27 cellular contexts compared by ENCODE assay signal in genomic region chr1:150372580-150372979, GRCh38. TPM values are rescaled to one million over a fixed set of nuclear protein-coding genes. Genes with fewer than 3 reads are reported as not detected.
A peak's percentile ranks its signal among the peaks of the same experiment; 100 is the strongest.
DNase-seq lines count a peak whose midpoint lies in the region; ATAC-seq and TF ChIP-seq lines count a peak whose summit lies in the region.
"Had no signal": no experiment of that assay in that cellular context is flagged by ENCODE, and none has a peak within 500 bp of the region (broad histone marks: within the 10 kb centered on the region; RNA-seq: fewer than 3 reads in every experiment).

No MANE protein-coding gene starts in this region.

- TF ChIP-seq CTCF in natural killer cell (IDR thresholded peaks at IDR 0.05) = no peak

- peaks cover 33 to 42% of the 10 kb centered on the region in 2 donors for H3K4me1 Mint-ChIP-seq in natural killer cell treated with Interleukin-12 subunit alpha and Interleukin-12 subunit beta and Interleukin-15 and Interleukin-18, amount 100 ng/mL, for 72 hours (ENCODE audit: low read depth in 2 of 2)
- H3K4me1 Mint-ChIP-seq in natural killer cell = peaks cover 50% of the 10 kb centered on the region in 2 donors
- H3K4me1 Mint-ChIP-seq in immature natural killer cell = peaks cover 55 to 72% of the 10 kb centered on the region in 2 donors

- intact Hi-C loops in natural killer cell (cut with micrococcal nuclease) = no loop called here

- no peaks in the 10 kb centered on the region for H3K9me3 Mint-ChIP-seq in natural killer cell treated with Interleukin-12 subunit alpha and Interleukin-12 subunit beta and Interleukin-15 and Interleukin-18, amount 100 ng/mL, for 72 hours
- H3K9me3 Mint-ChIP-seq in natural killer cell = no peaks in the 10 kb centered on the region
- H3K9me3 Mint-ChIP-seq in immature natural killer cell = no peaks in the 10 kb centered on the region
- H3K9me3 Mint-ChIP-seq: mesothelial cell of epicardium, naive B cell, type B pancreatic cell had no signal

- no peaks in the 10 kb centered on the region for H3K36me3 Mint-ChIP-seq in natural killer cell treated with Interleukin-12 subunit alpha and Interleukin-12 subunit beta and Interleukin-15 and Interleukin-18, amount 100 ng/mL, for 72 hours
- H3K36me3 Mint-ChIP-seq in natural killer cell (no peaks in the 10 kb centered on the region), immature natural killer cell (peaks cover 0 to 3% (median 0%) of the 10 kb centered on the region in 3 donors)
- H3K36me3 Mint-ChIP-seq: mesothelial cell of epicardium, type B pancreatic cell had no signal

- H3K27me3 Mint-ChIP-seq in natural killer cell treated with Interleukin-12 subunit alpha and Interleukin-12 subunit beta and Interleukin-15 and Interleukin-18, amount 100 ng/mL, for 72 hours = no peaks in the 10 kb centered on the region
- H3K27me3 Mint-ChIP-seq in natural killer cell (ENCODE audit: low read depth in 2 of 2) (no peaks in the 10 kb centered on the region), immature natural killer cell (ENCODE audit: low read depth in 3 of 3) (peaks cover 0 to 2% (median 0%) of the 10 kb centered on the region in 3 donors)
- H3K27me3 Mint-ChIP-seq: brain, naive B cell, type B pancreatic cell had no signal

- no peak for ATAC-seq in natural killer cell treated with Interleukin-12 subunit alpha and Interleukin-12 subunit beta and Interleukin-15 and Interleukin-18, amount 100 ng/mL, for 72 hours
- ATAC-seq in natural killer cell (no peak), HG03520 (IDR thresholded peaks at IDR 0.05; ENCODE audit: unreplicated experiment) (no peak)
- ATAC-seq: left ventricle myocardium superior, pancreas, Right ventricle myocardium inferior, SK-N-SH treated with all-trans-retinoic acid at 6 μM for 48 hours had no signal

- no peak for DNase-seq in natural killer cell treated with Interleukin-12 subunit alpha and Interleukin-12 subunit beta and Interleukin-15 and Interleukin-18, amount 100 ng/mL, for 72 hours (ENCODE audit: low spot score)
- DNase-seq in natural killer cell = no peak
- DNase-seq in NCI-H82 treated with DMSO at 0.1 percent for 48 hours (lab: John Stamatoyannopoulos, UW; ENCODE audit: unreplicated experiment) = peak; percentile 63
- DNase-seq in immature natural killer cell = no peak
- no peak for DNase-seq in NCI-H774 (lab: John Stamatoyannopoulos, UW)
- DNase-seq in NK-92 (lab: John Stamatoyannopoulos, UW; ENCODE audit: unreplicated experiment) = no peak
- DNase-seq: activated CD4-positive, alpha-beta T cell treated with anti-CD3 and anti-CD28 coated beads for 48 hours; activated CD8-positive, alpha-beta memory T cell treated with anti-CD3 and anti-CD28 coated beads, Interleukin-2, amount 50 U/mL, for 4 hours; activated effector memory CD4-positive, alpha-beta T cell treated with anti-CD3 and anti-CD28 coated beads, Interleukin-2, amount 50 U/mL, for 16 hours; DMS 273 treated with DMSO at 0.1 percent for 48 hours; EL; Karpas-422; left ventricle myocardium superior; MV-4-11; naive B cell; pancreas; PC-9; small intestine; stimulated activated CD4-positive, alpha-beta T cell treated with anti-CD3 and anti-CD28 coated beads, Interleukin-1b, Interleukin-23, amount 100 ng/mL, for 48 hours; stimulated activated CD8-positive, alpha-beta memory T cell treated with anti-CD3 and anti-CD28 coated beads, Interleukin-4, amount 100 ng/mL, for 48 hours; substantia nigra had no signal

- no peak overlapping the region for H3K27ac Mint-ChIP-seq in natural killer cell treated with Interleukin-12 subunit alpha and Interleukin-12 subunit beta and Interleukin-15 and Interleukin-18, amount 100 ng/mL, for 72 hours
- H3K27ac Mint-ChIP-seq in natural killer cell = peak overlapping the region in 1 of 2 donors; percentile 60
- peak overlapping the region in 4 of 6 donors; percentile 4 to 79 (median 12) for H3K27ac Mint-ChIP-seq in immature natural killer cell
- H3K27ac Mint-ChIP-seq: brain, mesothelial cell of epicardium, type B pancreatic cell had no signal

- peak overlapping the region; percentile 2 for H3K4me3 Mint-ChIP-seq in natural killer cell treated with Interleukin-12 subunit alpha and Interleukin-12 subunit beta and Interleukin-15 and Interleukin-18, amount 100 ng/mL, for 72 hours
- H3K4me3 Mint-ChIP-seq in natural killer cell (no peak overlapping the region), immature natural killer cell (peak overlapping the region in 1 of 5 donors; percentile 58)
- H3K4me3 Mint-ChIP-seq: brain, mesothelial cell of epicardium, type B pancreatic cell had no signal

RNA-seq across cellular contexts. Expression of gene RPRD2, which starts 8.6 kb away (rescaled TPM):
- total RNA-seq in natural killer cell treated with Interleukin-12 subunit alpha and Interleukin-12 subunit beta and Interleukin-15 and Interleukin-18, amount 100 ng/mL, for 72 hours = 10 to 100 TPM; 23.9 to 24.8 TPM
- 10 to 100 TPM; 30.3 to 38.8 (median 34.0) TPM for total RNA-seq in natural killer cell
- polyA plus RNA-seq in immature natural killer cell = 10 to 100 TPM in 2 of 3 donors, 1 to 10 TPM in 1; 9.1 to 31.0 (median 13.2) TPM

RNA-seq across cellular contexts. Expression of gene PRPF3, which starts 51.2 kb away (rescaled TPM):
- total RNA-seq in natural killer cell treated with Interleukin-12 subunit alpha and Interleukin-12 subunit beta and Interleukin-15 and Interleukin-18, amount 100 ng/mL, for 72 hours = 100 to 1,000 TPM; 136 to 154 TPM
- total RNA-seq in natural killer cell = 100 to 1,000 TPM; 122 to 156 (median 148) TPM
- 10 to 100 TPM in 1 of 3 donors, 1 to 10 TPM in 2; 5.1 to 24.5 (median 9.3) TPM for polyA plus RNA-seq in immature natural killer cell

Comparison
In these comparisons a context has a peak if more than half of its experiments do, and no peak if none do; other contexts are left out.
1. H3K27ac Mint-ChIP-seq: peak in immature natural killer cell (4 of 6); none in natural killer cell treated with Interleukin-12 subunit alpha and Interleukin-12 subunit beta and Interleukin-15 and Interleukin-18, amount 100 ng/mL, for 72 hours (0 of 2).